Comparison of ENCODE assay signal across 21 cellular contexts in genomic region chr2:69490486-69490885, GRCh38. TPM values are rescaled to one million over a fixed set of nuclear protein-coding genes. Genes with fewer than 3 reads are reported as not detected.
DNase-seq lines count a peak whose midpoint lies in the region; ATAC-seq lines count a peak whose summit lies in the region.
"Had no signal": no experiment of that assay in that cellular context is flagged by ENCODE, and none has a peak within 500 bp of the region (broad histone marks: within the 10 kb centered on the region; RNA-seq: fewer than 3 reads in every experiment).

No MANE protein-coding gene starts in this region.

- H3K9ac ChIP-seq in adipocyte (ENCODE audit: low read length), result peak overlapping the region; percentile 83

- peak overlapping the region; percentile 29 for H3K27ac Mint-ChIP-seq in activated T-cell treated with anti-CD3 and anti-CD28 coated beads, Interleukin-2, amount 50 U/mL, for 24 hours
- no peak overlapping the region for H3K27ac Mint-ChIP-seq in T-helper 17 cell
- peak overlapping the region; percentile 20 for H3K27ac Mint-ChIP-seq in stimulated activated naive CD8-positive, alpha-beta T cell treated with anti-CD3 and anti-CD28 coated beads, Interleukin-15, Interleukin-2, amounts not matched to agents 100 ng/mL and 50 ng/mL, for 24 hours

- H3K36me3 Mint-ChIP-seq in activated T-cell treated with anti-CD3 and anti-CD28 coated beads, Interleukin-2, amount 50 U/mL, for 24 hours (ENCODE audit: low read depth), result peaks cover 81% of the 10 kb centered on the region
- no peaks in the 10 kb centered on the region for H3K36me3 Mint-ChIP-seq in T-helper 17 cell (ENCODE audit: low read depth)
- peaks cover 52% of the 10 kb centered on the region for H3K36me3 Mint-ChIP-seq in stimulated activated naive CD8-positive, alpha-beta T cell treated with anti-CD3 and anti-CD28 coated beads, Interleukin-15, Interleukin-2, amounts not matched to agents 100 ng/mL and 50 ng/mL, for 24 hours (ENCODE audit: low read depth)

- peaks cover 29% of the 10 kb centered on the region for H3K36me3 ChIP-seq in adipocyte (ENCODE audit: control insufficient read depth, insufficient read depth, low read length, severe bottlenecking)
- H3K36me3 ChIP-seq: WERI-Rb-1 had no signal

- peaks cover 41% of the 10 kb centered on the region for H3K4me1 Mint-ChIP-seq in activated T-cell treated with anti-CD3 and anti-CD28 coated beads, Interleukin-2, amount 50 U/mL, for 24 hours (ENCODE audit: low read depth)
- peaks cover 10% of the 10 kb centered on the region for H3K4me1 Mint-ChIP-seq in T-helper 17 cell
- peaks cover 33% of the 10 kb centered on the region for H3K4me1 Mint-ChIP-seq in stimulated activated naive CD8-positive, alpha-beta T cell treated with anti-CD3 and anti-CD28 coated beads, Interleukin-15, Interleukin-2, amounts not matched to agents 100 ng/mL and 50 ng/mL, for 24 hours (ENCODE audit: low read depth)

- peaks cover 60% of the 10 kb centered on the region for H3K4me1 ChIP-seq in adipocyte (ENCODE audit: control insufficient read depth, insufficient read depth, low read length)
- H3K4me1 ChIP-seq: Caco-2 had no signal

- H3K9me3 Mint-ChIP-seq in activated T-cell treated with anti-CD3 and anti-CD28 coated beads, Interleukin-2, amount 50 U/mL, for 24 hours, result no peaks in the 10 kb centered on the region
- no peaks in the 10 kb centered on the region for H3K9me3 Mint-ChIP-seq in stimulated activated naive CD8-positive, alpha-beta T cell treated with anti-CD3 and anti-CD28 coated beads, Interleukin-15, Interleukin-2, amounts not matched to agents 100 ng/mL and 50 ng/mL, for 24 hours

- DNase-seq in activated T-cell treated with anti-CD3 and anti-CD28 coated beads, Interleukin-2, amount 50 U/mL, for 24 hours, result no peak
- DNase-seq in activated T-cell treated with anti-CD3 and anti-CD28 coated beads, Interleukin-2, amount 50 U/mL, for 1 hour, result no peak
- no peak for DNase-seq in T-helper 17 cell
- DNase-seq in adipocyte (ENCODE audit: low read depth), result no peak
- DNase-seq in SKM-1 treated with dmso at 0.1 percent for 144 hours (lab: John Stamatoyannopoulos, UW; ENCODE audit: unreplicated experiment), result no peak
- DNase-seq in NCI-H2107 (lab: John Stamatoyannopoulos, UW), result no peak
- DNase-seq: activated effector memory CD4-positive, alpha-beta T cell treated with anti-CD3 and anti-CD28 coated beads, Interleukin-2, amount 50 U/mL, for 16 hours; brain microvascular endothelial cell; Caco-2; dorsolateral prefrontal cortex; HCEC 1CT; heart right ventricle; islet precursor cell; mesendoderm; NCI-H1048; NCI-H82; right cardiac atrium; WERI-Rb-1 had no signal

- H3K4me3 Mint-ChIP-seq in activated T-cell treated with anti-CD3 and anti-CD28 coated beads, Interleukin-2, amount 50 U/mL, for 24 hours, result no peak overlapping the region
- no peak overlapping the region for H3K4me3 Mint-ChIP-seq in T-helper 17 cell
- H3K4me3 Mint-ChIP-seq in stimulated activated naive CD8-positive, alpha-beta T cell treated with anti-CD3 and anti-CD28 coated beads, Interleukin-15, Interleukin-2, amounts not matched to agents 100 ng/mL and 50 ng/mL, for 24 hours, result peak overlapping the region; percentile 9

- H3K27me3 Mint-ChIP-seq in activated T-cell treated with anti-CD3 and anti-CD28 coated beads, Interleukin-2, amount 50 U/mL, for 24 hours, result no peaks in the 10 kb centered on the region
- no peaks in the 10 kb centered on the region for H3K27me3 Mint-ChIP-seq in T-helper 17 cell
- no peaks in the 10 kb centered on the region for H3K27me3 Mint-ChIP-seq in stimulated activated naive CD8-positive, alpha-beta T cell treated with anti-CD3 and anti-CD28 coated beads, Interleukin-15, Interleukin-2, amounts not matched to agents 100 ng/mL and 50 ng/mL, for 24 hours

- H3K4me3 ChIP-seq in adipocyte (ENCODE audit: low read length), result no peak overlapping the region
- H3K4me3 ChIP-seq: dorsolateral prefrontal cortex, esophagus muscularis mucosa, heart right ventricle had no signal

- peak; percentile 51 for ATAC-seq in T-helper 17 cell
- no peak for ATAC-seq in GM18870 (IDR thresholded peaks at IDR 0.05; ENCODE audit: unreplicated experiment)
- ATAC-seq: heart right ventricle, right cardiac atrium had no signal

- H3K27me3 ChIP-seq in adipocyte (replicated peaks; ENCODE audit: control insufficient read depth, insufficient read depth, low read length), result no peaks in the 10 kb centered on the region
- H3K27me3 ChIP-seq: brain microvascular endothelial cell, dorsolateral prefrontal cortex, esophagus muscularis mucosa, heart right ventricle had no signal

- H3K9me3 ChIP-seq in T-helper 17 cell (ENCODE audit: control insufficient read depth, low read length, poor library complexity, severe bottlenecking), result no peaks in the 10 kb centered on the region
- no peaks in the 10 kb centered on the region for H3K9me3 ChIP-seq in adipocyte (ENCODE audit: control insufficient read depth, low read length)
- H3K9me3 ChIP-seq: Caco-2, esophagus muscularis mucosa, heart right ventricle had no signal

RNA-seq across cellular contexts. Expression of gene NFU1, which starts 53.3 kb away (rescaled TPM):
- total RNA-seq in T-helper 17 cell, result 10 to 100 TPM; 17.8 to 23.2 TPM
